In the genomic region with DNA sequence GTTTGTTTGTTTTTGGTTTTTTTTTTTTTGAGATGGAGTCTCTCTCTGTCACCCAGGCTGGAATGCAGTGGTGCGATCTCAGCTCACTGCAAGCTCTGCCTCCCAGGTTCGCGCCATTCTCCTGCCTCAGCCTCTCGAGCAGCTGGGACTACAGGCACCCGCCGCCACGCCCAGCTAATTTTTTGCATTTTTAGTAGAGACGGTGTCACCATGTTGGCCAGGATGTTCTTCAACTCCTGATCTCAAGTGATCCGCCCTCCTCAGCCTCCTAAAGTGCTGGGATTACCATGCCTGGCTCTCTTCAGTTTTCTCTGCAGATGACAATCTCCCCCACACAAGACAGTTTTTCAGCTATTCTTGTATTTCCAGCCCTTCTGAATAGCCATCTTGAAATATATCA, we compare ENCODE assay signal across 13 cellular contexts. TPM values are rescaled to one million over a fixed set of nuclear protein-coding genes. Genes with fewer than 3 reads are reported as not detected.
"Had no signal": no experiment of that assay in that cellular context is flagged by ENCODE, and none has a peak within 500 bp of the region (broad histone marks: within the 10 kb centered on the region; RNA-seq: fewer than 3 reads in every experiment).

No MANE protein-coding gene starts in this region.

RNA-seq across cellular contexts. Expression of a gene that starts 9.7 kb away (rescaled TPM):
- total RNA-seq: kidney, left colon, left lung, lower leg skin, mesothelial cell of epicardium, mononuclear cell, sciatic nerve, temporal lobe, thyroid gland, urinary bladder, vagina had no signal
- polyA plus RNA-seq: immature natural killer cell, right cardiac atrium had no signal
